In the genomic region with DNA sequence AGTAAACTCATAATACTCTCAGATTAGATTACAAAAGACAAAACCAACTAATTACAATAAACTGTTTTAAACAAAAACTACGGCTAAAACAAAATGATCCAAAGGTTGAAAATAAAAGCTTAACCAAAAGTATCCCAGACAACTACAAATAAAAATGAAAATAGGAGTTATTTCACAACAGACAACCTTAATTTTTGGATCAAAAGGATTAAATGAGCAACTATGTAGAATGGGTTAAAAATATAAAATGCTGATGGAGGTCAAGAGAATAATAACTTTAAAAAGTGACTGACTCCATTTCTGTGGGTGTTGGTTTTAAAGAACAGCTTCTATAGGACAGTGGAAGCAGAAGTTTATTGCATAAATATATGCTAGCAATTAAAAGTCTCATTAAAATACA, we compare ENCODE assay signal across 16 cellular contexts.
"Had no signal": no experiment of that assay in that cellular context is flagged by ENCODE, and none has a peak within 500 bp of the region (broad histone marks: within the 10 kb centered on the region; RNA-seq: fewer than 3 reads in every experiment).

No MANE protein-coding gene starts in this region.

- ATAC-seq: activated naive CD4-positive, alpha-beta T cell treated with anti-CD3 and anti-CD28 coated beads, Interleukin-2, amount 50 U/mL, for 72 hours; left lobe of liver had no signal

- H3K9me3 Mint-ChIP-seq: activated naive CD4-positive, alpha-beta T cell treated with anti-CD3 and anti-CD28 coated beads, Interleukin-2, amount 50 U/mL, for 72 hours; activated T-helper 2 cell treated with anti-CD3 and anti-CD28 coated beads, Interferon-gamma antibody, Interleukin-2, Interleukin-4, amounts not matched to agents 10 μg/mL and 5 μg/mL and 100 μg/mL, durations not matched to agents 14 hours and 24 hours and 36 hours; T-helper 1 cell treated with Interleukin-12 subunit alpha and Interleukin-12 subunit beta and Interleukin-4 antibody, amounts not matched to agents 30 μg/mL and 1 μg/mL, for 36 hours had no signal

- H3K36me3 Mint-ChIP-seq: activated naive CD4-positive, alpha-beta T cell treated with anti-CD3 and anti-CD28 coated beads, Interleukin-2, amount 50 U/mL, for 72 hours had no signal

- H3K4me2 ChIP-seq: hepatocyte, SK-N-SH had no signal

- H3K27me3 ChIP-seq: cardiac muscle cell, esophagus muscularis mucosa, hepatocyte, ovary, tibial nerve, uterus had no signal

- H3K27ac ChIP-seq: esophagus muscularis mucosa, hepatocyte, ovary, tibial nerve, uterus had no signal

- FAIRE-seq: TTC549 had no signal

- H3K36me3 ChIP-seq: cardiac muscle cell, esophagus muscularis mucosa, ovary, uterus had no signal

- H3K9me3 ChIP-seq: esophagus muscularis mucosa, ovary, SK-N-SH, tibial nerve, uterus had no signal

- DNase-seq: activated CD4-positive, alpha-beta T cell treated with anti-CD3 and anti-CD28 coated beads, Interleukin-2, amount 50 U/mL, for 4 hours; activated CD8-positive, alpha-beta memory T cell treated with anti-CD3 and anti-CD28 coated beads, Interleukin-2, amount 50 U/mL, for 4 hours; islet precursor cell; ovary; SK-N-SH; stimulated activated CD4-positive, alpha-beta T cell treated with anti-CD3 and anti-CD28 coated beads, Interleukin-2, amount 100 ng/mL, for 48 hours; uterus had no signal

- H3K4me3 ChIP-seq: cardiac muscle cell, esophagus muscularis mucosa, hepatocyte, ovary, tibial nerve, uterus had no signal
